In genomic region chr5:14487101-14487895, GRCh38 we compare ENCODE assay signal across 23 cellular contexts.
"Had no signal": no experiment of that assay in that cellular context is flagged by ENCODE, and none has a peak within 500 bp of the region (broad histone marks: within the 10 kb centered on the region; RNA-seq: fewer than 3 reads in every experiment).

No MANE protein-coding gene starts in this region.

- H3K9me3 ChIP-seq: colonic mucosa, esophagus squamous epithelium, ovary, thoracic aorta, uterus had no signal

- H3K36me3 ChIP-seq: ovary, uterus had no signal

- H3K27ac ChIP-seq: colonic mucosa, epithelial cell of prostate, esophagus squamous epithelium, ovary, thoracic aorta, uterus, WERI-Rb-1 had no signal

- DNase-seq: activated CD4-positive, alpha-beta T cell treated with anti-CD3 and anti-CD28 coated beads, Interleukin-2, amount 10 ng/mL, durations not matched to agents 7 days and 5 days; activated CD4-positive, CD25-positive, alpha-beta regulatory T cell treated with anti-CD3 and anti-CD28 coated beads, Interleukin-2, amount 50 U/mL, for 72 hours; activated CD8-positive, alpha-beta T cell treated with anti-CD3 and anti-CD28 coated beads for 36 hours; activated naive CD8-positive, alpha-beta T cell treated with anti-CD3 and anti-CD28 coated beads, Interleukin-2, amount 50 U/mL, for 24 hours; activated T-cell treated with anti-CD3 and anti-CD28 coated beads, Interleukin-2, amount 50 U/mL, for 48 hours; amygdala; colonic mucosa; effector CD8-positive, alpha-beta T cell; esophagus squamous epithelium; foreskin melanocyte; left cardiac atrium; naive B cell; nephron progenitor cell; ovary; stimulated activated naive CD4-positive, alpha-beta T cell treated with Interleukin-2 at 50 U/mL for 16 hours; trophoblast cell; uterus; WERI-Rb-1 had no signal

- H3K4me1 ChIP-seq: colonic mucosa, uterus had no signal

- H3K27me3 ChIP-seq: colonic mucosa, esophagus squamous epithelium, ovary, uterus had no signal

- H3K4me2 ChIP-seq: smooth muscle cell had no signal

- FAIRE-seq: endometrium, islet of Langerhans had no signal

- ATAC-seq: activated CD8-positive, alpha-beta T cell treated with anti-CD3 and anti-CD28 coated beads for 36 hours; activated naive CD8-positive, alpha-beta T cell treated with anti-CD3 and anti-CD28 coated beads, Interleukin-2, amount 50 U/mL, for 24 hours; left cardiac atrium had no signal

- H3K4me3 ChIP-seq: colonic mucosa, esophagus squamous epithelium, ovary, smooth muscle cell, thoracic aorta, uterus had no signal
